ENCODE assay signal across 9 cellular contexts in genomic region chr16:71746442-71747046, GRCh38. TPM values are rescaled to one million over a fixed set of nuclear protein-coding genes. Genes with fewer than 3 reads are reported as not detected.
DNase-seq lines count a peak whose midpoint lies in the region; FAIRE-seq and TF ChIP-seq lines count a peak whose summit lies in the region.
"Had no signal": no experiment of that assay in that cellular context is flagged by ENCODE, and none has a peak within 500 bp of the region (broad histone marks: within the 10 kb centered on the region; RNA-seq: fewer than 3 reads in every experiment).

No MANE protein-coding gene starts in this region.

- peaks cover 27% of the 10 kb centered on the region for H3K36me3 Mint-ChIP-seq in neural progenitor cell

- TF ChIP-seq CTCF in RWPE1 (conservative IDR thresholded peaks at IDR 0.05; ENCODE audit: low read depth) (peak; percentile 67), neural progenitor cell (IDR thresholded peaks at IDR 0.05) (peak; percentile 81), lower leg skin (IDR thresholded peaks at IDR 0.05) (peak in 1 of 3 donors; percentile 14)

- intact Hi-C loops in lower leg skin (cut with DNase I; ENCODE audit: low total_unique reads), result no loop called here

- H3K4me3 Mint-ChIP-seq in neural progenitor cell, result no peak overlapping the region

- WGBS in lower leg skin, 2 donors, result 60 to 65% methylated on average over 7 of the region's 7 CpGs

- H3K4me3 ChIP-seq in HAP-1, result no peak overlapping the region
- no peak overlapping the region for H3K4me3 ChIP-seq in neural progenitor cell
- no peak overlapping the region for H3K4me3 ChIP-seq in lower leg skin (ENCODE audit: low read depth, poor library complexity, severe bottlenecking)
- H3K4me3 ChIP-seq: BLaER1 treated with 17β-estradiol and CSF1 and Interleukin-3, amounts not matched to agents 10 nM and 100 nM had no signal

- peaks cover 21% of the 10 kb centered on the region for H3F3A ChIP-seq in neural progenitor cell (ENCODE audit: low read depth)

- peaks cover 47% of the 10 kb centered on the region for H3K36me3 ChIP-seq in HAP-1 (replicated peaks)
- H3K36me3 ChIP-seq in neural progenitor cell, result peaks cover 15% of the 10 kb centered on the region

- FAIRE-seq in endometrium (lab: Jason Lieb, UNC), result peak; percentile 35

- CTCF ChIA-PET in RWPE1 (lab: Yijun Ruan, JAX), result interaction anchor here (0.7 kb wide), 1 partner anchor 1561 kb away, joined by 3 read pairs; no protein-coding TSS in a partner anchor

- POLR2A ChIA-PET in RWPE1 (lab: Yijun Ruan, JAX; ENCODE audit: low non-redundant PET), result no interaction called here

- H3K27ac ChIP-seq in RWPE1 (no peak overlapping the region), neural progenitor cell (no peak overlapping the region)
- H3K27ac ChIP-seq: BLaER1 treated with 17β-estradiol and CSF1 and Interleukin-3, amounts not matched to agents 10 nM and 100 nM had no signal

- H3K9me3 ChIP-seq in HAP-1 (no peaks in the 10 kb centered on the region), neural progenitor cell (ENCODE audit: low read depth) (no peaks in the 10 kb centered on the region)
- H3K9me3 ChIP-seq: BLaER1 treated with 17β-estradiol and CSF1 and Interleukin-3, amounts not matched to agents 10 nM and 100 nM had no signal

- H3K27me3 Mint-ChIP-seq in neural progenitor cell (ENCODE audit: insufficient read depth, low read depth), result peaks cover 2% of the 10 kb centered on the region

- in situ Hi-C loops in HAP-1 (cut with MboI; ENCODE audit: low sequenced_read_pairs), result no loop called here

- H4K20me1 ChIP-seq in neural progenitor cell (ENCODE audit: low read depth), result no peaks in the 10 kb centered on the region

- no peaks in the 10 kb centered on the region for H3K79me2 ChIP-seq in neural progenitor cell (ENCODE audit: low read depth)

- H3K4me1 Mint-ChIP-seq in neural progenitor cell, result no peaks in the 10 kb centered on the region

- H3K9ac ChIP-seq in neural progenitor cell, result no peak overlapping the region
- H3K9ac ChIP-seq: BLaER1 treated with 17β-estradiol and CSF1 and Interleukin-3, amounts not matched to agents 10 nM and 100 nM had no signal

- H3K4me1 ChIP-seq in HAP-1 (no peaks in the 10 kb centered on the region), neural progenitor cell (no peaks in the 10 kb centered on the region)
- H3K4me1 ChIP-seq: BLaER1 treated with 17β-estradiol and CSF1 and Interleukin-3, amounts not matched to agents 10 nM and 100 nM had no signal

- H3K27me3 ChIP-seq in HAP-1 (ENCODE audit: low read depth) (no peaks in the 10 kb centered on the region), neural progenitor cell (no peaks in the 10 kb centered on the region)
- H3K27me3 ChIP-seq: BLaER1 treated with 17β-estradiol and CSF1 and Interleukin-3, amounts not matched to agents 10 nM and 100 nM had no signal

- no peak overlapping the region for H2AFZ ChIP-seq in neural progenitor cell (replicated peaks)

- no peaks in the 10 kb centered on the region for H3K9me3 Mint-ChIP-seq in neural progenitor cell

- H3K27ac Mint-ChIP-seq in neural progenitor cell, result no peak overlapping the region

- H3K4me2 ChIP-seq in neural progenitor cell, result no peak overlapping the region
- H3K4me2 ChIP-seq: BLaER1 treated with 17β-estradiol and CSF1 and Interleukin-3, amounts not matched to agents 10 nM and 100 nM had no signal

- peak; percentile 9 for DNase-seq in NCI-H1092 treated with DMSO at 0.1 percent for 48 hours (lab: John Stamatoyannopoulos, UW)
- DNase-seq in NCI-H1092 (lab: John Stamatoyannopoulos, UW), result no peak
- peak; percentile 47 to 60 for DNase-seq in HAP-1 (ENCODE audit: low spot score in 2 of 2)
- DNase-seq in RWPE1 (ENCODE audit: low spot score), result peak; percentile 34
- peak; percentile 47 for DNase-seq in neural progenitor cell (ENCODE audit: low spot score)
- no peak for DNase-seq in lower leg skin (ENCODE audit: low spot score in 2 of 2)
- no peak for DNase-seq in NOMO-1 treated with dmso at 0.1 percent for 144 hours (lab: John Stamatoyannopoulos, UW; ENCODE audit: unreplicated experiment)

- no peak for TF ChIP-seq POLR2A in lower leg skin (IDR thresholded peaks at IDR 0.05)

RNA-seq across cellular contexts. Expression of gene PHLPP2, which starts 22.0 kb away (rescaled TPM):
- total RNA-seq in neural progenitor cell (ENCODE audit: low replicate concordance), result 11.7 and 12.9 TPM in 2 replicates
- 1 to 10 TPM; 2.0 to 4.9 (median 4.1) TPM for total RNA-seq in lower leg skin

Comparison
In these comparisons a context has a peak if more than half of its experiments do, and no peak if none do; other contexts are left out.
1. DNase-seq: peak in NCI-H1092 treated with DMSO at 0.1 percent for 48 hours (single experiment), HAP-1 (2 of 2), RWPE1 (single experiment) and neural progenitor cell (single experiment); none in NCI-H1092 (single experiment), lower leg skin (0 of 2) and NOMO-1 treated with dmso at 0.1 percent for 144 hours (single experiment).